Comparison of ENCODE assay signal across 8 cellular contexts in genomic region chr16:1923299-1924034, GRCh38. TPM values are rescaled to one million over a fixed set of nuclear protein-coding genes. Genes with fewer than 3 reads are reported as not detected.
DNase-seq lines count a peak whose midpoint lies in the region; ATAC-seq lines count a peak whose summit lies in the region.

No MANE protein-coding gene starts in this region.

- peaks cover 0 to 37% (median 13%) of the 10 kb centered on the region in 11 experiments; a peak in 11 of 22 replicates for H4K20me1 ChIP-seq in BLaER1 treated with 17β-estradiol and CSF1 and Interleukin-3, amounts not matched to agents 10 nM and 100 nM

- no peak for ATAC-seq in HG02678 (IDR thresholded peaks at IDR 0.05; ENCODE audit: unreplicated experiment)

- no peak overlapping the region for H3K27ac ChIP-seq in BLaER1 treated with 17β-estradiol and CSF1 and Interleukin-3, amounts not matched to agents 10 nM and 100 nM

- H3K36me3 ChIP-seq in BLaER1 treated with 17β-estradiol and CSF1 and Interleukin-3, amounts not matched to agents 10 nM and 100 nM, result no peaks in the 10 kb centered on the region

- H3K9me3 ChIP-seq in BLaER1 treated with 17β-estradiol and CSF1 and Interleukin-3, amounts not matched to agents 10 nM and 100 nM (replicated peaks in 1 of 11), result 0 out of 22 replicates have a peak, but pooled peaks cover 0 to 5% (median 0%) of the 10 kb centered on the region in 11 experiments

- H3K27me3 ChIP-seq in BLaER1 treated with 17β-estradiol and CSF1 and Interleukin-3, amounts not matched to agents 10 nM and 100 nM, result peaks cover 63 to 71% (median 66%) of the 10 kb centered on the region in 11 experiments

- H3K9ac ChIP-seq in BLaER1 treated with 17β-estradiol and CSF1 and Interleukin-3, amounts not matched to agents 10 nM and 100 nM, result peak overlapping the region in 3 of 11 experiments; percentile 19 to 44 (median 31); a peak in 1 of 22 replicates

- H3K4me3 ChIP-seq in BLaER1 treated with 17β-estradiol and CSF1 and Interleukin-3, amounts not matched to agents 10 nM and 100 nM, result no peak overlapping the region

- H3K4me1 ChIP-seq in BLaER1 treated with 17β-estradiol and CSF1 and Interleukin-3, amounts not matched to agents 10 nM and 100 nM, result peaks cover 0 to 13% (median 6%) of the 10 kb centered on the region in 10 experiments; a peak in 11 of 20 replicates

- DNase-seq in HT-29 (ENCODE audit: low spot score) (peak; percentile 28), amniotic epithelial cell (ENCODE audit: low read depth) (peak; percentile 49), left kidney (ENCODE audit: low read depth, low spot score) (peak; percentile 83), OCI-M2 (lab: John Stamatoyannopoulos, UW; ENCODE audit: unreplicated experiment) (no peak), NOMO-1 treated with dmso at 0.1 percent for 144 hours (lab: John Stamatoyannopoulos, UW; ENCODE audit: unreplicated experiment) (no peak), cerebellar nuclear complex (lab: John Stamatoyannopoulos, UW) (no peak)

- peak overlapping the region in 9 of 11 experiments; percentile 4 to 61 (median 19); a peak in 10 of 22 replicates for H3K4me2 ChIP-seq in BLaER1 treated with 17β-estradiol and CSF1 and Interleukin-3, amounts not matched to agents 10 nM and 100 nM

RNA-seq across cellular contexts. Expression of gene HS3ST6, which starts 5.3 kb away (rescaled TPM):
- total RNA-seq in HT-29 (2014; rRNA removed; shearing (Covaris generic)), result not detected in 2 replicates

RNA-seq across cellular contexts. Expression of gene MSRB1, which starts 19.5 kb away (rescaled TPM):
- 31.7 and 35.7 TPM in 2 replicates for total RNA-seq in HT-29 (2014; rRNA removed; shearing (Covaris generic))

RNA-seq across cellular contexts. Expression of gene RPL3L, which starts 31.0 kb away (rescaled TPM):
- not detected in 2 replicates for total RNA-seq in HT-29 (2014; rRNA removed; shearing (Covaris generic))

RNA-seq across cellular contexts. Expression of gene NDUFB10, which starts 35.9 kb away (rescaled TPM):
- total RNA-seq in HT-29 (2014; rRNA removed; shearing (Covaris generic)), result 415 and 426 TPM in 2 replicates

RNA-seq across cellular contexts. Expression of gene RPS2, which starts 41.2 kb away (rescaled TPM):
- total RNA-seq in HT-29 (2014; rRNA removed; shearing (Covaris generic)), result 4,154 and 4,232 TPM in 2 replicates

Comparison
In these comparisons a context has a peak if more than half of its experiments do, and no peak if none do; other contexts are left out.
1. DNase-seq: peak in HT-29 (single experiment), amniotic epithelial cell (single experiment) and left kidney (single experiment); none in OCI-M2 (single experiment), NOMO-1 treated with dmso at 0.1 percent for 144 hours (single experiment) and cerebellar nuclear complex (0 of 2).